In the genomic region with DNA sequence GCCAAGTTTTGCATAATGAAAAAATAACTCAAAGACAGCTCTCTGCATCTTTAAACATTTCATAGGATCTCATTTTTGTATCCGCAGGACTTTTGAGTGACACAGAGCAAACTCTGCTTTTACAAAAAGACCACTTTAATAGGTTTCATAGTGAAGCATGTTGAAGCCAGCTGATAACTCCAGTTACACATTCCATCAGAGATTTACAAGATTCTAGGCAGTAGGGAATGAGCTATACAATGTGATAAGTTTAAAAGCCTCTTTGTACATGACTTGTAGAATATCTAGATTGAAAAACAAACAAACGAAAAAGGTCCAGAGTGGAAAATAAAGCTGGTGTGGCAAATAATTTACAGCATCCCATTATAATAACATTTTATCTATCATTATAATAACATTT, we compare ENCODE assay signal across 1 cellular context.
TF ChIP-seq lines count a peak whose summit lies in the region.

No MANE protein-coding gene starts in this region.

TF ChIP-seq in IMR-90, 13 proteins besides CTCF, POLR2A, EP300 and RAD21:
- TF ChIP-seq CHD1 (IDR thresholded peaks at IDR 0.05; ENCODE audit: low read depth, low read length) (no peak), RFX5 (IDR thresholded peaks at IDR 0.05; ENCODE audit: low read depth, low read length) (no peak), MAFK (IDR thresholded peaks at IDR 0.05; ENCODE audit: low read depth, low read length) (no peak), SMC3 (IDR thresholded peaks at IDR 0.05; ENCODE audit: low read depth, low read length) (no peak), CEBPB (IDR thresholded peaks at IDR 0.05; ENCODE audit: low read depth, low read length) (no peak), MAZ (IDR thresholded peaks at IDR 0.05; ENCODE audit: borderline replicate concordance, low read depth, low read length) (no peak), FOS (IDR thresholded peaks at IDR 0.05; ENCODE audit: low read depth, low read length) (no peak), NFE2L2 (IDR thresholded peaks at IDR 0.05; ENCODE audit: low read depth, low read length) (no peak), MXI1 (IDR thresholded peaks at IDR 0.05; ENCODE audit: borderline replicate concordance, low read depth, low read length) (no peak)
- TF ChIP-seq, protein P1, sequence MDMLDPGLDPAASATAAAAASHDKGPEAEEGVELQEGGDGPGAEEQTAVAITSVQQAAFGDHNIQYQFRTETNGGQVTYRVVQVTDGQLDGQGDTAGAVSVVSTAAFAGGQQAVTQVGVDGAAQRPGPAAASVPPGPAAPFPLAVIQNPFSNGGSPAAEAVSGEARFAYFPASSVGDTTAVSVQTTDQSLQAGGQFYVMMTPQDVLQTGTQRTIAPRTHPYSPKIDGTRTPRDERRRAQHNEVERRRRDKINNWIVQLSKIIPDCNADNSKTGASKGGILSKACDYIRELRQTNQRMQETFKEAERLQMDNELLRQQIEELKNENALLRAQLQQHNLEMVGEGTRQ (IDR thresholded peaks at IDR 0.05; ENCODE audit: low read depth, low read length) = no peak
